8 cellular contexts compared by ENCODE assay signal in genomic region chr5:36606437-36607113, GRCh38. TPM values are rescaled to one million over a fixed set of nuclear protein-coding genes. Genes with fewer than 3 reads are reported as not detected.
DNase-seq lines count a peak whose midpoint lies in the region; ATAC-seq and TF ChIP-seq lines count a peak whose summit lies in the region.

SLC1A3 (plus strand) TSS chr5:36606606; CDS start chr5:36608424, 1,818 bp downstream.

- H3K27me3 Mint-ChIP-seq in CD14-positive monocyte (ENCODE audit: low read depth in 3 of 3), result peaks cover 0 to 2% (median 0%) of the 10 kb centered on the region in 3 donors

- no peaks in the 10 kb centered on the region for H3K9me2 ChIP-seq in PC-3 (replicated peaks; ENCODE audit: low read length)

- peak within 1 kb of the TSS; percentile 87 for H2AFZ ChIP-seq in PC-3 (ENCODE audit: low read length)

- H4K20me1 ChIP-seq in PC-3 (ENCODE audit: low read length), result no peaks in the 10 kb centered on the region

- POLR2A ChIA-PET in PC-3 (lab: Charles Lee; ENCODE audit: unreplicated experiment), result no interaction called here

- 0 to 1% methylated on average over 20 of the region's 20 CpGs for WGBS in body of pancreas, 2 donors
- WGBS in sigmoid colon, 2 donors, result 0% methylated on average over 20 of the region's 20 CpGs

- H3K27ac ChIP-seq in PC-3 (ENCODE audit: low read length) (peak within 1 kb of the TSS; percentile 66), body of pancreas (peak within 1 kb of the TSS in 3 of 4 donors; percentile 15 to 58 (median 46)), iPS-18a (ENCODE audit: low read length) (peak within 1 kb of the TSS; percentile 68), sigmoid colon (peak within 1 kb of the TSS; percentile 21 to 61 (median 36))

- H3K36me3 Mint-ChIP-seq in CD14-positive monocyte, result peaks cover 0 to 6% of the 10 kb centered on the region in 2 donors

- peaks cover 0 to 5% (median 0%) of the 10 kb centered on the region in 7 donors for H3K9me3 Mint-ChIP-seq in CD14-positive monocyte

- H3F3A ChIP-seq in PC-3 (ENCODE audit: low read length, unreplicated experiment), result no peaks in the 10 kb centered on the region

- H3K9me3 ChIP-seq in PC-3 (ENCODE audit: low read length) (no peaks in the 10 kb centered on the region), body of pancreas (no peaks in the 10 kb centered on the region), iPS-18a (ENCODE audit: control insufficient read depth, low read depth, low read length) (no peaks in the 10 kb centered on the region), sigmoid colon (no peaks in the 10 kb centered on the region)

- peaks cover 27% of the 10 kb centered on the region for H3K79me2 ChIP-seq in PC-3 (ENCODE audit: low read length)

- H3K27ac Mint-ChIP-seq in CD14-positive monocyte, result peak within 1 kb of the TSS; percentile 83 to 94 (median 87)

- CTCF ChIA-PET in PC-3 (lab: Charles Lee), result interaction anchor here (0.6 to 2.2 kb wide), 3 partner anchors 9 to 90 kb away, joined by 3 to 5 read pairs (median 3); no protein-coding TSS in a partner anchor

- peak within 1 kb of the TSS; percentile 87 for H3K4me2 ChIP-seq in PC-3 (ENCODE audit: low read length)

- intact Hi-C loops in CD14-positive monocyte (cut with micrococcal nuclease) (loop anchor here in 1 of 2 donors (5.0 to 10.0 kb wide), 2 partner anchors 48 to 76 kb away; no protein-coding TSS in a partner anchor), PC-3 (cut with micrococcal nuclease) (loop anchor here (1.0 to 5.0 kb wide), 4 partner anchors 50 to 194 kb away; no protein-coding TSS in a partner anchor), body of pancreas (cut with DNase I) (no loop called here), sigmoid colon (cut with DNase I) (no loop called here)

- peaks cover 48% of the 10 kb centered on the region for H3K4me1 Mint-ChIP-seq in CD14-positive monocyte

- H3K36me3 ChIP-seq in PC-3 (ENCODE audit: low read depth, low read length) (peaks cover 9% of the 10 kb centered on the region; the same call in 1 of the 2 replicates), body of pancreas (replicated peaks in 1 of 2; ENCODE audit: insufficient read depth in 1 of 2, low read depth in 2 of 2) (no peaks in the 10 kb centered on the region), iPS-18a (ENCODE audit: control insufficient read depth, low read depth, low read length) (peaks cover 12% of the 10 kb centered on the region), sigmoid colon (no peaks in the 10 kb centered on the region)

- ATAC-seq in GM19035 (IDR thresholded peaks at IDR 0.05; ENCODE audit: unreplicated experiment) (peak; percentile 94), HG03135 (IDR thresholded peaks at IDR 0.05; ENCODE audit: unreplicated experiment) (peak; percentile 85), PC-3 (peak; percentile 97), body of pancreas (peak; percentile 90)

- TF ChIP-seq CTCF in CD14-positive monocyte (IDR thresholded peaks at IDR 0.05), result no peak
- no peak for TF ChIP-seq CTCF in PC-3 (conservative IDR thresholded peaks at IDR 0.05; ENCODE audit: low read depth, low read length)
- TF ChIP-seq CTCF in body of pancreas (IDR thresholded peaks at IDR 0.05), result no peak
- TF ChIP-seq CTCF in sigmoid colon (IDR thresholded peaks at IDR 0.05), result no peak

- peak within 1 kb of the TSS; percentile 85 for H3K4me3 ChIP-seq in PC-3 (ENCODE audit: low read length)
- H3K4me3 ChIP-seq in body of pancreas, result peak within 1 kb of the TSS; percentile 13 to 37
- H3K4me3 ChIP-seq in iPS-18a (ENCODE audit: low read length), result peak within 1 kb of the TSS; percentile 97
- H3K4me3 ChIP-seq in sigmoid colon, result peak within 1 kb of the TSS; percentile 23 to 54 (median 48)

- H3K4me3 Mint-ChIP-seq in CD14-positive monocyte, result peak within 1 kb of the TSS; percentile 94 to 97

- H3K27me3 ChIP-seq in PC-3 (ENCODE audit: low read length), result peaks cover 26% of the 10 kb centered on the region
- H3K27me3 ChIP-seq in body of pancreas, result no peaks in the 10 kb centered on the region
- H3K27me3 ChIP-seq in iPS-18a (ENCODE audit: control insufficient read depth, insufficient read depth, low read length), result no peaks in the 10 kb centered on the region
- peaks cover 0 to 3% (median 0%) of the 10 kb centered on the region in 3 donors for H3K27me3 ChIP-seq in sigmoid colon

- TF ChIP-seq EP300 in sigmoid colon (IDR thresholded peaks at IDR 0.05), result no peak

- TSS peak; percentile 84 for BruUV-seq in PC-3 (replicated peaks; lab: Mats Ljungman, UMichigan)

- TF ChIP-seq POLR2A in body of pancreas (IDR thresholded peaks at IDR 0.05) (peak in 2 of 3 donors; percentile 68 to 76), sigmoid colon (IDR thresholded peaks at IDR 0.05) (peak; percentile 37 to 46)

- H3K9ac ChIP-seq in PC-3 (ENCODE audit: low read length) (peak within 1 kb of the TSS; percentile 67), iPS-18a (ENCODE audit: low read length) (peak within 1 kb of the TSS; percentile 90)

- DNase-seq in CD14-positive monocyte (ENCODE audit: low spot score), result no peak
- peak; percentile 80 for DNase-seq in PC-3
- peak; percentile 35 to 74 (median 62) for DNase-seq in body of pancreas
- peak; percentile 74 for DNase-seq in sigmoid colon
- no peak for DNase-seq in NCI-H2196 treated with DMSO at 0.1 percent for 48 hours (lab: John Stamatoyannopoulos, UW; ENCODE audit: unreplicated experiment)

- peaks cover 15% of the 10 kb centered on the region for H3K4me1 ChIP-seq in PC-3 (ENCODE audit: insufficient read depth, low read length)
- H3K4me1 ChIP-seq in body of pancreas, result no peaks in the 10 kb centered on the region
- peaks cover 18% of the 10 kb centered on the region for H3K4me1 ChIP-seq in iPS-18a (ENCODE audit: control insufficient read depth, low read depth, low read length)
- peaks cover 0 to 8% (median 6%) of the 10 kb centered on the region in 4 donors for H3K4me1 ChIP-seq in sigmoid colon

RNA-seq across cellular contexts. Expression of gene SLC1A3, which starts in this region (rescaled TPM):
- polyA plus RNA-seq in CD14-positive monocyte (1 to 10 TPM; 1.2 to 1.3 TPM), sigmoid colon (1 to 10 TPM; 1.8 to 6.7 (median 5.0) TPM)
- total RNA-seq in PC-3 (2014; rRNA removed) (23.2 and 24.7 TPM in 2 replicates), body of pancreas (10 to 100 TPM; 11.2 to 18.5 TPM), sigmoid colon (10 to 100 TPM; 16.8 to 23.6 (median 20.4) TPM)

Comparison
In these comparisons a context has a peak if more than half of its experiments do, and no peak if none do; other contexts are left out.
1. DNase-seq: peak in PC-3 (single experiment), body of pancreas (4 of 4) and sigmoid colon (single experiment); none in CD14-positive monocyte (single experiment) and NCI-H2196 treated with DMSO at 0.1 percent for 48 hours (single experiment).
2. H3K4me3 ChIP-seq: peak in every context shown above with its lines; median percentile 97 in iPS-18a; 85 in PC-3; 48 in sigmoid colon; 25 in body of pancreas.
3. Peak in every context shown above with its lines, with median percentiles within 50 percentile points of each other: ATAC-seq and H3K27ac ChIP-seq.